Comparison of ENCODE assay signal across 38 cellular contexts in the genomic region with DNA sequence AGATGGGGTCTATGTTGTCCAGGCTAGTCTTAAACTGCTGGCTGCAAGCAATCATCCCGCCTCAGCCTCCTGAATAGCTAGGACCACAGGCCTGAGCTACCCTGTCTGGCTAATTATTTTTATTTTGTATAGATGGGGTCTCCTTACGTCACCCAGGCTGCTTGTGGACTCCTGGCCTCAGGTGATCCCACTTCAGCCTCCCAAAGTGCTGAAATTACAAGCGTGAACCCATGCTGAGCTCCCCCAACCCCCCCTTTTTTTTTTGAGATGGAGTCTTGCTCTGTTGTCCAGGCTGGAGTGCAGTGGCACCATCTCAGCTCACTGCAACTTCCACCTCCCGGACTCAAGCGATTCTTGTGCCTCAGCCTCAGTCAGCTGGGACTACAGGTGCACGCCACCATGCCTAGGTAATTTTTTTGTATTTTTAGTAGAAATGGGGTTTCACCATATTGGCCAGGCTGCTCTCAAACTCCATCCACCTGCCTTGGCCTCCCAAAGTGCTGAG. TPM values are rescaled to one million over a fixed set of nuclear protein-coding genes. Genes with fewer than 3 reads are reported as not detected.
"Had no signal": no experiment of that assay in that cellular context is flagged by ENCODE, and none has a peak within 500 bp of the region (broad histone marks: within the 10 kb centered on the region; RNA-seq: fewer than 3 reads in every experiment).

No MANE protein-coding gene starts in this region.

- H3K27ac ChIP-seq: adrenal gland, body of pancreas, brain microvascular endothelial cell, breast epithelium, VCaP had no signal

- DNase-seq: activated B cell treated with CpG ODN at 0.5 μM for 24 hours; activated CD4-positive, alpha-beta memory T cell treated with anti-CD3 and anti-CD28 coated beads for 36 hours; activated CD4-positive, alpha-beta T cell treated with anti-CD3 and anti-CD28 coated beads for 48 hours; activated CD4-positive, alpha-beta T cell treated with anti-CD3 and anti-CD28 coated beads, Interleukin-2, amount 50 U/mL, for 1 hour; activated CD4-positive, alpha-beta T cell treated with anti-CD3 and anti-CD28 coated beads, Interleukin-2, amount 50 U/mL, for 4 hours; activated CD4-positive, CD25-positive, alpha-beta regulatory T cell treated with anti-CD3 and anti-CD28 coated beads, Interleukin-2, amount 50 U/mL, for 72 hours; activated CD8-positive, alpha-beta memory T cell treated with anti-CD3 and anti-CD28 coated beads, Interleukin-2, amount 50 U/mL, for 4 hours; activated CD8-positive, alpha-beta T cell treated with anti-CD3 and anti-CD28 coated beads for 36 hours; activated effector memory CD4-positive, alpha-beta T cell treated with anti-CD3 and anti-CD28 coated beads, Interleukin-2, amount 50 U/mL, for 16 hours; activated gamma-delta T cell treated with Interleukin-2 at 50 U/mL for 16 hours; activated naive CD4-positive, alpha-beta T cell; activated naive CD4-positive, alpha-beta T cell treated with anti-CD3 and anti-CD28 coated beads for 36 hours; activated naive CD8-positive, alpha-beta T cell treated with anti-CD3 and anti-CD28 coated beads for 36 hours; activated T-cell treated with anti-CD3 and anti-CD28 coated beads for 4 hours; activated T-cell treated with anti-CD3 and anti-CD28 coated beads, Interleukin-2, amount 50 U/mL, for 1 hour; activated T-cell treated with anti-CD3 and anti-CD28 coated beads, Interleukin-2, amount 50 U/mL, for 4 hours; activated T-cell treated with anti-CD3 and anti-CD28 coated beads, Interleukin-2, amount 50 U/mL, for 72 hours; adrenal gland; amniotic stem cell; aorta; body of pancreas; brain microvascular endothelial cell; central memory CD4-positive, alpha-beta T cell; T-cell; T-helper 2 cell; T-helper 9 cell had no signal

- H3K4me3 Mint-ChIP-seq: activated B cell treated with CpG ODN at 0.5 μM for 24 hours; activated CD4-positive, alpha-beta memory T cell treated with anti-CD3 and anti-CD28 coated beads for 36 hours; activated CD8-positive, alpha-beta T cell treated with anti-CD3 and anti-CD28 coated beads for 36 hours; activated naive CD4-positive, alpha-beta T cell treated with anti-CD3 and anti-CD28 coated beads for 36 hours; activated naive CD4-positive, alpha-beta T cell treated with anti-CD3 and anti-CD28 coated beads, Interleukin-2, amount 50 U/mL, for 24 hours; activated naive CD8-positive, alpha-beta T cell treated with anti-CD3 and anti-CD28 coated beads for 36 hours; activated T-cell treated with anti-CD3 and anti-CD28 coated beads, Interleukin-2, amount 50 U/mL, for 4 hours; activated T-cell treated with anti-CD3 and anti-CD28 coated beads, Interleukin-2, amount 50 U/mL, for 72 hours; activated T-helper 1 cell treated with anti-CD3 and anti-CD28 coated beads, Interleukin-12 subunit alpha, Interleukin-12 subunit beta, Interleukin-2, Interleukin-4 antibody, amounts not matched to agents 30 ng/mL and 10 ng/mL and 1 ng/mL, durations not matched to agents 14 hours and 24 hours and 36 hours; activated T-helper 17 cell treated with anti-CD3 and anti-CD28 coated beads, Interleukin-2, amount 50 U/mL, for 72 hours; T-cell; T-helper 2 cell treated with Interferon-gamma antibody and Interleukin-4, amounts not matched to agents 5 μg/mL and 100 μg/mL, for 36 hours had no signal

- H3K4me1 Mint-ChIP-seq: activated B cell treated with CpG ODN at 0.5 μM for 24 hours; activated naive CD4-positive, alpha-beta T cell treated with anti-CD3 and anti-CD28 coated beads, Interleukin-2, amount 50 U/mL, for 24 hours; activated naive CD8-positive, alpha-beta T cell treated with anti-CD3 and anti-CD28 coated beads for 36 hours; activated T-helper 17 cell treated with anti-CD3 and anti-CD28 coated beads, Interleukin-2, amount 50 U/mL, for 72 hours; T-cell had no signal

- H3K4me3 ChIP-seq: adrenal gland, body of pancreas, breast epithelium had no signal

- H3K9me3 ChIP-seq: adrenal gland, body of pancreas, breast epithelium had no signal

- H3K27me3 ChIP-seq: adrenal gland, body of pancreas, brain microvascular endothelial cell, breast epithelium had no signal

- ATAC-seq: activated CD8-positive, alpha-beta T cell treated with anti-CD3 and anti-CD28 coated beads for 36 hours; activated T-cell treated with anti-CD3 and anti-CD28 coated beads, Interleukin-2, amount 50 U/mL, for 4 hours; activated T-cell treated with anti-CD3 and anti-CD28 coated beads, Interleukin-2, amount 50 U/mL, for 72 hours; activated T-helper 17 cell treated with anti-CD3 and anti-CD28 coated beads, Interleukin-2, amount 50 U/mL, for 72 hours; body of pancreas; T-cell had no signal

- H3K4me1 ChIP-seq: adrenal gland, body of pancreas, breast epithelium had no signal

- H3K9me3 Mint-ChIP-seq: activated B cell treated with CpG ODN at 0.5 μM for 24 hours; activated CD4-positive, alpha-beta memory T cell treated with anti-CD3 and anti-CD28 coated beads for 36 hours; activated CD8-positive, alpha-beta T cell treated with anti-CD3 and anti-CD28 coated beads for 36 hours; activated naive CD4-positive, alpha-beta T cell treated with anti-CD3 and anti-CD28 coated beads for 36 hours; activated naive CD4-positive, alpha-beta T cell treated with anti-CD3 and anti-CD28 coated beads, Interleukin-2, amount 50 U/mL, for 24 hours; activated naive CD8-positive, alpha-beta T cell treated with anti-CD3 and anti-CD28 coated beads for 36 hours; activated T-cell treated with anti-CD3 and anti-CD28 coated beads, Interleukin-2, amount 50 U/mL, for 4 hours; activated T-cell treated with anti-CD3 and anti-CD28 coated beads, Interleukin-2, amount 50 U/mL, for 72 hours; activated T-helper 1 cell treated with anti-CD3 and anti-CD28 coated beads, Interleukin-12 subunit alpha, Interleukin-12 subunit beta, Interleukin-2, Interleukin-4 antibody, amounts not matched to agents 30 ng/mL and 10 ng/mL and 1 ng/mL, durations not matched to agents 14 hours and 24 hours and 36 hours; activated T-helper 17 cell treated with anti-CD3 and anti-CD28 coated beads, Interleukin-2, amount 50 U/mL, for 72 hours; T-cell; T-helper 2 cell treated with Interferon-gamma antibody and Interleukin-4, amounts not matched to agents 5 μg/mL and 100 μg/mL, for 36 hours had no signal

- FAIRE-seq: astrocyte, TTC549 had no signal

- H3K36me3 ChIP-seq: breast epithelium had no signal

- H3K27me3 Mint-ChIP-seq: activated B cell treated with CpG ODN at 0.5 μM for 24 hours; activated CD4-positive, alpha-beta memory T cell treated with anti-CD3 and anti-CD28 coated beads for 36 hours; activated CD8-positive, alpha-beta T cell treated with anti-CD3 and anti-CD28 coated beads for 36 hours; activated naive CD4-positive, alpha-beta T cell treated with anti-CD3 and anti-CD28 coated beads, Interleukin-2, amount 50 U/mL, for 24 hours; activated naive CD8-positive, alpha-beta T cell treated with anti-CD3 and anti-CD28 coated beads for 36 hours; activated T-helper 17 cell treated with anti-CD3 and anti-CD28 coated beads, Interleukin-2, amount 50 U/mL, for 72 hours; T-cell had no signal

- H3K27ac Mint-ChIP-seq: activated B cell treated with CpG ODN at 0.5 μM for 24 hours; activated CD4-positive, alpha-beta memory T cell treated with anti-CD3 and anti-CD28 coated beads for 36 hours; activated CD8-positive, alpha-beta T cell treated with anti-CD3 and anti-CD28 coated beads for 36 hours; activated naive CD4-positive, alpha-beta T cell treated with anti-CD3 and anti-CD28 coated beads for 36 hours; activated naive CD4-positive, alpha-beta T cell treated with anti-CD3 and anti-CD28 coated beads, Interleukin-2, amount 50 U/mL, for 24 hours; activated naive CD8-positive, alpha-beta T cell treated with anti-CD3 and anti-CD28 coated beads for 36 hours; activated T-cell treated with anti-CD3 and anti-CD28 coated beads, Interleukin-2, amount 50 U/mL, for 72 hours; activated T-helper 1 cell treated with anti-CD3 and anti-CD28 coated beads, Interleukin-12 subunit alpha, Interleukin-12 subunit beta, Interleukin-2, Interleukin-4 antibody, amounts not matched to agents 30 ng/mL and 10 ng/mL and 1 ng/mL, durations not matched to agents 14 hours and 24 hours and 36 hours; activated T-helper 17 cell treated with anti-CD3 and anti-CD28 coated beads, Interleukin-2, amount 50 U/mL, for 72 hours; T-cell; T-helper 2 cell treated with Interferon-gamma antibody and Interleukin-4, amounts not matched to agents 5 μg/mL and 100 μg/mL, for 36 hours had no signal

RNA-seq across cellular contexts. Expression of gene FAM25A, which starts 25.4 kb away (rescaled TPM):
- total RNA-seq: activated B cell treated with CpG ODN at 0.5 μM for 24 hours; activated CD4-positive, alpha-beta memory T cell treated with anti-CD3 and anti-CD28 coated beads for 36 hours; activated CD8-positive, alpha-beta memory T cell treated with anti-CD3 and anti-CD28 coated beads for 36 hours; activated CD8-positive, alpha-beta T cell treated with anti-CD3 and anti-CD28 coated beads for 36 hours; activated naive CD4-positive, alpha-beta T cell treated with anti-CD3 and anti-CD28 coated beads for 36 hours; activated naive CD8-positive, alpha-beta T cell treated with anti-CD3 and anti-CD28 coated beads for 36 hours; activated T-cell treated with anti-CD3 and anti-CD28 coated beads, Interleukin-2, amount 50 U/mL, for 4 hours; activated T-cell treated with anti-CD3 and anti-CD28 coated beads, Interleukin-2, amount 50 U/mL, for 72 hours; activated T-helper 1 cell treated with anti-CD3 and anti-CD28 coated beads, Interleukin-12 subunit alpha, Interleukin-12 subunit beta, Interleukin-2, Interleukin-4 antibody, amounts not matched to agents 30 ng/mL and 10 ng/mL and 1 ng/mL, durations not matched to agents 14 hours and 24 hours and 36 hours; activated T-helper 17 cell treated with anti-CD3 and anti-CD28 coated beads, Interleukin-2, amount 50 U/mL, for 72 hours; aorta; astrocyte; body of pancreas; breast epithelium; cardiac septum; cerebellum; T-cell; T-helper 1 cell treated with Interleukin-12 subunit alpha and Interleukin-12 subunit beta and Interleukin-4 antibody, amounts not matched to agents 30 ng/mL and 1 ng/mL, for 36 hours had no signal
- polyA plus RNA-seq: aorta had no signal
